In genomic region chr1:29310616-29311180, GRCh38 we compare ENCODE assay signal across 2 cellular contexts.
TF ChIP-seq lines count a peak whose summit lies in the region.

No MANE protein-coding gene starts in this region.

TF ChIP-seq in SK-N-SH treated with all-trans-retinoic acid at 6 μM for 48 hours, 23 proteins besides CTCF, POLR2A, EP300 and RAD21 (continued from another document):
- TF ChIP-seq, protein P1, sequence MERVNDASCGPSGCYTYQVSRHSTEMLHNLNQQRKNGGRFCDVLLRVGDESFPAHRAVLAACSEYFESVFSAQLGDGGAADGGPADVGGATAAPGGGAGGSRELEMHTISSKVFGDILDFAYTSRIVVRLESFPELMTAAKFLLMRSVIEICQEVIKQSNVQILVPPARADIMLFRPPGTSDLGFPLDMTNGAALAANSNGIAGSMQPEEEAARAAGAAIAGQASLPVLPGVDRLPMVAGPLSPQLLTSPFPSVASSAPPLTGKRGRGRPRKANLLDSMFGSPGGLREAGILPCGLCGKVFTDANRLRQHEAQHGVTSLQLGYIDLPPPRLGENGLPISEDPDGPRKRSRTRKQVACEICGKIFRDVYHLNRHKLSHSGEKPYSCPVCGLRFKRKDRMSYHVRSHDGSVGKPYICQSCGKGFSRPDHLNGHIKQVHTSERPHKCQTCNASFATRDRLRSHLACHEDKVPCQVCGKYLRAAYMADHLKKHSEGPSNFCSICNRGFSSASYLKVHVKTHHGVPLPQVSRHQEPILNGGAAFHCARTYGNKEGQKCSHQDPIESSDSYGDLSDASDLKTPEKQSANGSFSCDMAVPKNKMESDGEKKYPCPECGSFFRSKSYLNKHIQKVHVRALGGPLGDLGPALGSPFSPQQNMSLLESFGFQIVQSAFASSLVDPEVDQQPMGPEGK (CRISPR knock-in tag; IDR thresholded peaks at IDR 0.05; ENCODE audit: borderline replicate concordance): no peak
- no peak for TF ChIP-seq SNAI2 (CRISPR knock-in tag; IDR thresholded peaks at IDR 0.05)
- no peak for TF ChIP-seq ZFP30 (CRISPR knock-in tag; IDR thresholded peaks at IDR 0.05)
- TF ChIP-seq RARB (CRISPR knock-in tag; IDR thresholded peaks at IDR 0.05): no peak
- TF ChIP-seq POU6F1 (CRISPR knock-in tag; IDR thresholded peaks at IDR 0.05; ENCODE audit: borderline replicate concordance, low read depth): no peak
- no peak for TF ChIP-seq OSR1 (CRISPR knock-in tag; IDR thresholded peaks at IDR 0.05)

TF ChIP-seq in SK-N-SH, 30 proteins besides CTCF, POLR2A, EP300 and RAD21 (continued from another document):
- TF ChIP-seq, protein P2, sequence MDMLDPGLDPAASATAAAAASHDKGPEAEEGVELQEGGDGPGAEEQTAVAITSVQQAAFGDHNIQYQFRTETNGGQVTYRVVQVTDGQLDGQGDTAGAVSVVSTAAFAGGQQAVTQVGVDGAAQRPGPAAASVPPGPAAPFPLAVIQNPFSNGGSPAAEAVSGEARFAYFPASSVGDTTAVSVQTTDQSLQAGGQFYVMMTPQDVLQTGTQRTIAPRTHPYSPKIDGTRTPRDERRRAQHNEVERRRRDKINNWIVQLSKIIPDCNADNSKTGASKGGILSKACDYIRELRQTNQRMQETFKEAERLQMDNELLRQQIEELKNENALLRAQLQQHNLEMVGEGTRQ (IDR thresholded peaks at IDR 0.05; ENCODE audit: borderline replicate concordance, low read depth, low read length): no peak
- TF ChIP-seq TAF1 (IDR thresholded peaks at IDR 0.05; ENCODE audit: borderline replicate concordance, low read depth, low read length): no peak
- no peak for TF ChIP-seq ELF1 (IDR thresholded peaks at IDR 0.05)
- no peak for TF ChIP-seq TCF12 (IDR thresholded peaks at IDR 0.05)
